In the genomic region with DNA sequence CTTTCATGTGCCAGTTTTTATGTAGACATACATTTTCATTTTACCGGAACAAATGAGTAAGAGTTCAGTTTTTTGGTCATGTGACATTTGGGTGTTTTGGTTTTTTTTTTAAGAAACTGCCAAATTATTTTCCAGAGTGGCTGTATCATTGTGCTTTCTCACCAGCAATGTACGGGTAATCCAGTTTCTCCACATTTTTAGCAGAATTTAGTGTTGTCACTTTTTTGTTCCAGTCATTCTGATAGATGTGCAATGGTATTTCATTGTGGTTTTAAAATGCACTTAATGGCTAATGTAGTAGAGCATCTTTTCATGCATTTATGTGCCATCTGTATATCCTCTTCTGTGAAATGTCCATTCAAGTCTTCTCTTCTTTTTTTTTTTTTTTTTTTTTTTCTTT, we compare ENCODE assay signal across 8 cellular contexts.
"Had no signal": no experiment of that assay in that cellular context is flagged by ENCODE, and none has a peak within 500 bp of the region (broad histone marks: within the 10 kb centered on the region; RNA-seq: fewer than 3 reads in every experiment).

No MANE protein-coding gene starts in this region.

- DNase-seq: H7, HFFc6 had no signal

- H3K9me3 Mint-ChIP-seq: HFFc6 had no signal

- H3K27ac ChIP-seq: HL-60 had no signal

- H3K27me3 Mint-ChIP-seq: IgD-negative memory B cell had no signal

- H3K4me3 ChIP-seq: GM23338, HAP-1 had no signal

- H3K27ac Mint-ChIP-seq: GM23338, HFFc6 had no signal

- H3K4me1 Mint-ChIP-seq: GM23338 had no signal

- H3K36me3 Mint-ChIP-seq: IgD-negative memory B cell had no signal

- FAIRE-seq: HepG2 had no signal

- H3K4me3 Mint-ChIP-seq: GM23338, HFFc6, IgD-negative memory B cell had no signal

- H3K9me3 ChIP-seq: HAP-1 had no signal

- H3K4me1 ChIP-seq: HAP-1 had no signal

- H3K4me2 ChIP-seq: GM23338 had no signal

- H3K36me3 ChIP-seq: HAP-1 had no signal

- ATAC-seq: GM23338, HCT116, HepG2 had no signal

- H2AFZ ChIP-seq: GM23338 had no signal
